1 cellular context compared by ENCODE assay signal in genomic region chr1:11215018-11216005, GRCh38.
TF ChIP-seq lines count a peak whose summit lies in the region.

No MANE protein-coding gene starts in this region.

TF ChIP-seq in HepG2, 621 proteins besides CTCF, POLR2A, EP300 and RAD21:
- no peak for TF ChIP-seq ZNF460 (CRISPR knock-in tag; IDR thresholded peaks at IDR 0.05; ENCODE audit: borderline replicate concordance)
